In the genomic region with DNA sequence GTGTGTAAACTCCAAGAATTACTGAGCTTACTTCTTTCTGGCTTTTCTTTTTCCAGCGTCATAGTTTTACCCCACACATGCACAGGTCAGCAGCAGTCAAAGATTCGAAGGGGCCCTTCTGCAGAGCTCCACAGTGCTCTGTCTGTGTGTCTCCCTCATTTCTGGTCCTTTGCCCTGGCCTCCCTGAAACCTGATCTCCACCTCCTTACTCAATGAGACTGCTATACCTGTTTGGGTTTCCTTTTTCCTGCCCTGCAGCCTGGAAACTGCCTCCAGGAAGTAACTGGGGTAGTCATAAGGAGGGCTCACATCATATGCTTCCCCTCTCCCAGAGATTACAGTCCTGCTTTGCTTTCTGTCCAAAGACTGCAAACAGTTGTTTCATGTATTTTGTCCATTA, we compare ENCODE assay signal across 16 cellular contexts.
"Had no signal": no experiment of that assay in that cellular context is flagged by ENCODE, and none has a peak within 500 bp of the region (broad histone marks: within the 10 kb centered on the region; RNA-seq: fewer than 3 reads in every experiment).

No MANE protein-coding gene starts in this region.

- H3K27ac Mint-ChIP-seq: activated CD4-positive, alpha-beta T cell treated with anti-CD3 and anti-CD28 coated beads for 36 hours; activated naive CD8-positive, alpha-beta T cell; dendritic cell treated with granulocyte-macrophage colony-stimulating factor and Interleukin-4, amounts not matched to agents 40 ng/mL and 50 ng/mL, for 4 days; nephron progenitor cell had no signal

- H3K4me3 ChIP-seq: cardiac muscle cell, spleen, upper lobe of right lung had no signal

- H3K4me1 Mint-ChIP-seq: nephron progenitor cell had no signal

- H3K4me1 ChIP-seq: spleen, upper lobe of right lung had no signal

- DNase-seq: activated CD4-positive, alpha-beta T cell treated with anti-CD3 and anti-CD28 coated beads for 36 hours; activated CD4-positive, alpha-beta T cell treated with anti-CD3 and anti-CD28 coated beads, Interleukin-2, amount 50 U/mL, for 48 hours; effector memory CD4-positive, alpha-beta T cell; foreskin fibroblast; hypothalamus; kidney; left ventricle myocardium superior; nephron progenitor cell; retina; spleen; stimulated activated naive CD4-positive, alpha-beta T cell; upper lobe of right lung had no signal

- ATAC-seq: activated CD4-positive, alpha-beta T cell treated with anti-CD3 and anti-CD28 coated beads for 36 hours; left ventricle myocardium superior had no signal

- H3K36me3 Mint-ChIP-seq: activated naive CD8-positive, alpha-beta T cell had no signal

- H3K9me3 Mint-ChIP-seq: dendritic cell treated with granulocyte-macrophage colony-stimulating factor and Interleukin-4, amounts not matched to agents 40 ng/mL and 50 ng/mL, for 4 days; nephron progenitor cell had no signal

- H3K9me3 ChIP-seq: spleen, upper lobe of right lung had no signal

- H3K27me3 Mint-ChIP-seq: activated CD4-positive, alpha-beta T cell treated with anti-CD3 and anti-CD28 coated beads for 36 hours; activated naive CD8-positive, alpha-beta T cell; dendritic cell treated with granulocyte-macrophage colony-stimulating factor and Interleukin-4, amounts not matched to agents 40 ng/mL and 50 ng/mL, for 4 days had no signal

- H3K36me3 ChIP-seq: cardiac muscle cell, spleen, upper lobe of right lung had no signal

- FAIRE-seq: kidney, TTC549 had no signal

- H3K27me3 ChIP-seq: cardiac muscle cell, spleen, upper lobe of right lung had no signal

- H3K4me3 Mint-ChIP-seq: activated CD4-positive, alpha-beta T cell treated with anti-CD3 and anti-CD28 coated beads for 36 hours; activated naive CD8-positive, alpha-beta T cell; dendritic cell treated with granulocyte-macrophage colony-stimulating factor and Interleukin-4, amounts not matched to agents 40 ng/mL and 50 ng/mL, for 4 days; nephron progenitor cell had no signal

- H3K27ac ChIP-seq: cardiac muscle cell, spleen, upper lobe of right lung had no signal
